14 cellular contexts compared by ENCODE assay signal in the genomic region with DNA sequence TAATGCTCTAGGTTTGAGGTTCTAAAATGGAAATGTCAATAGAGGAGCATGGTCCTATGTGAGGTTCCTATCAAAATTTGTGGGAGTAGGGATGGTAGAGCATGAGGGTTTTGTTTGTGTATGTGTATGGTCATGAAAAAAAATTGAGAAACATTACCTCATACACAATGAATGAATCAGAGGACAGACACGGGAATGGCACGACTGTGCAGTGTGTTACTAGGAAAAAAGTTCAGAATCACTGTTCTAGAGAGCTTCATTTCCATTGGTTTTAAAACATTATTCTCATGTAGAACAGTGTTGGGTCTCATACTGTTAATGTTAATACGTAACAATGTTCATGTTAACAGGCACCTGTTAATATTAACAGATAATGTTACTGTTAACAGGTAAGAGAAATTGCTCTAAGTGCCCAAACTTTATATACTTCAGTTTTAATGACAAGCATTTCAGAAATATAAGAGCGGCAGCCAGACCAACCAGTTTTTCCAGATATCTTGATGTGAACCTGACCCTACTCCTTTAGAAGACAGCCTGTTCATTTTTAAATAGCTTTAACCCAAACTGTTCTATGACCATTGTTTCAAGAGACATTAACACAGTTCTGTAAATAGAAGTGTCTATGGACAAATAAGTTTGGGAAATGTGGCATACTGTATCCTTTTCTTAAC. TPM values are rescaled to one million over a fixed set of nuclear protein-coding genes. Genes with fewer than 3 reads are reported as not detected.
DNase-seq lines count a peak whose midpoint lies in the region; ATAC-seq and TF ChIP-seq lines count a peak whose summit lies in the region.
"Had no signal": no experiment of that assay in that cellular context is flagged by ENCODE, and none has a peak within 500 bp of the region (broad histone marks: within the 10 kb centered on the region; RNA-seq: fewer than 3 reads in every experiment).

No MANE protein-coding gene starts in this region.

- peak; percentile 42 for DNase-seq in NCI-H2196 (lab: John Stamatoyannopoulos, UW; ENCODE audit: unreplicated experiment)
- no peak for DNase-seq in NCI-H2196 treated with DMSO at 0.1 percent for 48 hours (lab: John Stamatoyannopoulos, UW; ENCODE audit: unreplicated experiment)
- peak; percentile 14 to 61 for DNase-seq in T47D (ENCODE audit: low read depth in 1 of 2, low spot score in 1 of 2)
- DNase-seq in lung (ENCODE audit: low spot score) = peak; percentile 37
- no peak for DNase-seq in type B pancreatic cell (ENCODE audit: extremely low spot score, unreplicated experiment)
- DNase-seq in cerebellar nuclear complex (lab: John Stamatoyannopoulos, UW) = no peak
- DNase-seq in NCI-H1092 treated with DMSO at 0.1 percent for 48 hours (lab: John Stamatoyannopoulos, UW) = no peak
- DNase-seq: adrenal gland; CD4-positive, alpha-beta T cell; head of caudate nucleus; naive thymus-derived CD4-positive, alpha-beta T cell; NCI-H2081 had no signal

- H3K4me1 Mint-ChIP-seq in type B pancreatic cell (ENCODE audit: unreplicated experiment) = peaks cover 3% of the 10 kb centered on the region
- H3K4me1 Mint-ChIP-seq: naive thymus-derived CD4-positive, alpha-beta T cell had no signal

- 74 to 83% methylated on average over 4 of the region's 4 CpGs for WGBS in lung, 2 donors

- H3K27me3 Mint-ChIP-seq in type B pancreatic cell = no peaks in the 10 kb centered on the region
- H3K27me3 Mint-ChIP-seq: CD4-positive, alpha-beta T cell; naive thymus-derived CD4-positive, alpha-beta T cell had no signal

- H3K36me3 ChIP-seq in lung (ENCODE audit: control insufficient read depth in 2 of 2, insufficient read depth in 2 of 2, low read length in 2 of 2) = peaks cover 0 to 3% of the 10 kb centered on the region in 2 donors
- H3K36me3 ChIP-seq: adrenal gland had no signal

- no peaks in the 10 kb centered on the region for H3K27me3 ChIP-seq in lung (ENCODE audit: control insufficient read depth, insufficient read depth)
- H3K27me3 ChIP-seq: adrenal gland had no signal

- no peaks in the 10 kb centered on the region for H3K9me3 Mint-ChIP-seq in type B pancreatic cell
- H3K9me3 Mint-ChIP-seq: CD4-positive, alpha-beta T cell; naive thymus-derived CD4-positive, alpha-beta T cell; T-helper 2 cell treated with Interferon-gamma antibody and Interleukin-4, amounts not matched to agents 5 μg/mL and 100 μg/mL, for 36 hours had no signal

- H3K27ac Mint-ChIP-seq in type B pancreatic cell = peak overlapping the region; percentile 83
- H3K27ac Mint-ChIP-seq: CD4-positive, alpha-beta T cell; naive thymus-derived CD4-positive, alpha-beta T cell; T-helper 2 cell treated with Interferon-gamma antibody and Interleukin-4, amounts not matched to agents 5 μg/mL and 100 μg/mL, for 36 hours had no signal

- H3K27ac ChIP-seq in lung (ENCODE audit: low read depth in 1 of 2, low read length in 1 of 2) = no peak overlapping the region
- H3K27ac ChIP-seq: adrenal gland had no signal

- H3K4me3 Mint-ChIP-seq in type B pancreatic cell = peak overlapping the region; percentile 20
- H3K4me3 Mint-ChIP-seq: CD4-positive, alpha-beta T cell; naive thymus-derived CD4-positive, alpha-beta T cell; T-helper 2 cell treated with Interferon-gamma antibody and Interleukin-4, amounts not matched to agents 5 μg/mL and 100 μg/mL, for 36 hours had no signal

- no peaks in the 10 kb centered on the region for H3K4me1 ChIP-seq in lung (ENCODE audit: control insufficient read depth in 2 of 2, insufficient read depth in 2 of 2, low read length in 2 of 2)
- H3K4me1 ChIP-seq: adrenal gland had no signal

- ATAC-seq in lung (ENCODE audit: insufficient read depth, low FRiP score) = no peak
- no peak for ATAC-seq in HG02763 (IDR thresholded peaks at IDR 0.05; ENCODE audit: unreplicated experiment)
- ATAC-seq: naive thymus-derived CD4-positive, alpha-beta T cell had no signal

- H3K36me3 Mint-ChIP-seq in type B pancreatic cell = peaks cover 10% of the 10 kb centered on the region

- H3K9me3 ChIP-seq in lung (ENCODE audit: control insufficient read depth in 2 of 2, insufficient read depth in 1 of 2, low read length in 1 of 2) = no peaks in the 10 kb centered on the region
- H3K9me3 ChIP-seq: adrenal gland had no signal

- TF ChIP-seq CTCF in lung (IDR thresholded peaks at IDR 0.05; ENCODE audit: control extremely low read depth, extremely low read depth) = no peak
- no peak for TF ChIP-seq CTCF in type B pancreatic cell (conservative IDR thresholded peaks at IDR 0.05)

- no peak overlapping the region for H3K4me3 ChIP-seq in lung
- H3K4me3 ChIP-seq: adrenal gland had no signal

- in situ Hi-C loops in T47D (cut with HindIII; ENCODE audit: low pct_unique_long_range_greater_than_20kb, low sequenced_read_pairs) = no loop called here

RNA-seq across cellular contexts. Expression of a gene that starts 48.0 kb away (rescaled TPM):
- total RNA-seq in lung (10 to 100 TPM; 44.6 to 48.2 TPM), type B pancreatic cell (ENCODE audit: low replicate concordance) (3.4 and 4.9 TPM in 2 replicates)
- 10 to 100 TPM in 1 of 2 donors, 1 to 10 TPM in 1; 8.5 to 13.6 TPM for polyA plus RNA-seq in lung

Comparison
In these comparisons a context has a peak if more than half of its experiments do, and no peak if none do; other contexts are left out.
1. DNase-seq: peak in NCI-H2196 (single experiment), T47D (2 of 2) and lung (single experiment); none in NCI-H2196 treated with DMSO at 0.1 percent for 48 hours (single experiment), type B pancreatic cell (single experiment), cerebellar nuclear complex (0 of 2) and NCI-H1092 treated with DMSO at 0.1 percent for 48 hours (single experiment).